ENCODE assay signal across 12 cellular contexts in the genomic region with DNA sequence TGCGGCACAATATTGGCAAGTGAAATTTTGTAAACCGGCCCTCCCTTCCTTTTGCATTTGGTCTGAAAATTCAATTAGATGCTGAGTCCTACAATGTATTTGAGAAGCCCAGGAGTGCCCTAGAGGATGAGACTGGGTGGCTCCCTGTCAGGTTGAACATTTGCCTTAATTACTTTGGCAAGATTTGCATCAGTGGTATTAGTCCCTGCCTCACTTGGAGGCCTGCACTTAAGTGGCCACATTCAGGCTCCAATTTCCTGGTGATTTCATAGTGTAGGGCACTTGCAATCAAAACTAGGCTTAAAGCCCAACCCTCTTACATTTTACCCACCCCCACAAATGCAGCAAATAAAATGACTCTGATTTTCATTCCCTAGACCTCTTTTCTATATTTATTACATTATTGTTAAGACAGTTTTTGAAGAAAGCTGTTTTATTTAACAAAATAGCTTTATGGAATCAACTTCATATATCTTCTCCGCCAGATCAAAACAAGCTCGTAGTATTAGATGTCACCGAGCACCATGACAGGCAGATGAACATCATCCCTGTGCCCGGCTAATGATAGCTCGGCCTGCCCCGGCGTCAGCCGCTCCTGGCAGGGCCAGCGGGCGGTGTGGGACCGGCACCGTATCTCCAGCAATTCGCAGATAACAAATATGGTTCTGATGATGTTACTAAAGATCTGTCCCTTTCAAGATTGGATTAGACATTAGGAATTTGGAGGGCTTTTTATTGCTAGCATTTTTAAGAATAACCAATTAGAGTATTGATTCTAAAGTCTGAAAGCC.
DNase-seq lines count a peak whose midpoint lies in the region; TF ChIP-seq lines count a peak whose summit lies in the region.
"Had no signal": no experiment of that assay in that cellular context is flagged by ENCODE, and none has a peak within 500 bp of the region (broad histone marks: within the 10 kb centered on the region; RNA-seq: fewer than 3 reads in every experiment).

No MANE protein-coding gene starts in this region.

- H2BK15ac ChIP-seq in mesenchymal stem cell (ENCODE audit: low read depth, poor library complexity, severe bottlenecking) = no peak overlapping the region

- H3K27ac ChIP-seq in coronary artery (peak overlapping the region in 1 of 2 donors; percentile 41), mesenchymal stem cell (ENCODE audit: low read length, poor library complexity, severe bottlenecking) (peak overlapping the region; percentile 42)

- H3K4me1 ChIP-seq in BE2C = peaks cover 61% of the 10 kb centered on the region
- peaks cover 28% of the 10 kb centered on the region for H3K4me1 ChIP-seq in mesenchymal stem cell (ENCODE audit: control insufficient read depth, insufficient read depth, low read depth, low read length)

- H3K4me3 ChIP-seq in BE2C (ENCODE audit: low read depth, low read length) (peak overlapping the region; percentile 37), coronary artery (peak overlapping the region; percentile 32), mesenchymal stem cell (ENCODE audit: insufficient read depth in 1 of 2, low read depth in 1 of 2, low read length in 2 of 2) (no peak overlapping the region)

- peak overlapping the region; percentile 11 for H3K9ac ChIP-seq in mesenchymal stem cell (ENCODE audit: low read length)

- H3K27me3 ChIP-seq in BE2C (no peaks in the 10 kb centered on the region), mesenchymal stem cell (ENCODE audit: control insufficient read depth in 1 of 2, insufficient read depth in 1 of 2, low read length in 2 of 2) (no peaks in the 10 kb centered on the region)

- no peak overlapping the region for H2BK120ac ChIP-seq in mesenchymal stem cell (ENCODE audit: low read depth, low read length)

- H3K14ac ChIP-seq in mesenchymal stem cell (ENCODE audit: low read length in 2 of 2) = no peak overlapping the region

- no peak overlapping the region for H3K4ac ChIP-seq in mesenchymal stem cell (ENCODE audit: low read depth in 1 of 2, low read length in 2 of 2)

- H4K8ac ChIP-seq in mesenchymal stem cell (ENCODE audit: low read length) = no peak overlapping the region

- H3K9me3 ChIP-seq in BE2C = no peaks in the 10 kb centered on the region
- H3K9me3 ChIP-seq in mesenchymal stem cell (ENCODE audit: control insufficient read depth, low read length) = no peaks in the 10 kb centered on the region

- peak overlapping the region; percentile 28 for H4K91ac ChIP-seq in mesenchymal stem cell (ENCODE audit: low read length)

- no peak overlapping the region for H2AFZ ChIP-seq in mesenchymal stem cell (ENCODE audit: low read depth, low read length)

- TF ChIP-seq CTCF in BE2C (IDR thresholded peaks at IDR 0.05; ENCODE audit: low read depth, low read length) = no peak
- TF ChIP-seq CTCF in coronary artery (IDR thresholded peaks at IDR 0.05) = no peak

- H2BK12ac ChIP-seq in mesenchymal stem cell (ENCODE audit: low read length in 2 of 2) = peak overlapping the region; percentile 35 to 49

- WGBS in mesenchymal stem cell = 98% methylated on average over 15 of the region's 15 CpGs

- peak overlapping the region; percentile 46 for H3K4me2 ChIP-seq in mesenchymal stem cell (ENCODE audit: low read length, poor library complexity, severe bottlenecking)

- no peak overlapping the region for H3K23ac ChIP-seq in mesenchymal stem cell (ENCODE audit: low read length in 2 of 2)

- H3K18ac ChIP-seq in mesenchymal stem cell (ENCODE audit: low read depth in 1 of 2, low read length in 2 of 2) = peak overlapping the region in 1 of 2 experiments; percentile 9

- H3K36me3 ChIP-seq in BE2C (peaks cover 9% of the 10 kb centered on the region), mesenchymal stem cell (ENCODE audit: control insufficient read depth in 1 of 2, insufficient read depth in 2 of 2, low read depth in 1 of 2, low read length in 2 of 2) (peaks cover 0 to 12% of the 10 kb centered on the region in 2 experiments)

- H3K79me1 ChIP-seq in mesenchymal stem cell (replicated peaks; ENCODE audit: low read length, poor library complexity, severe bottlenecking) = peaks cover 39% of the 10 kb centered on the region

- DNase-seq in BE2C (peak; percentile 81), NCI-H2107 (lab: John Stamatoyannopoulos, UW) (peak; percentile 62), coronary artery (ENCODE audit: low spot score) (no peak), mesenchymal stem cell (no peak), mesenteric fat pad (ENCODE audit: low spot score) (no peak), HPDE6-E6E7 (ENCODE audit: extremely low spot score) (no peak), retina (no peak), GDM1 (lab: John Stamatoyannopoulos, UW) (no peak)
- DNase-seq: activated CD4-positive, alpha-beta memory T cell treated with anti-CD3 and anti-CD28 coated beads for 36 hours; activated effector memory CD4-positive, alpha-beta T cell treated with Interleukin-2 at 50 U/mL for 16 hours; NCI-H345; RPMI8226 had no signal

- H2BK5ac ChIP-seq in mesenchymal stem cell (ENCODE audit: low read depth, low read length, poor library complexity, severe bottlenecking) = no peak overlapping the region

- H2AK5ac ChIP-seq in mesenchymal stem cell (ENCODE audit: low read length, severe bottlenecking) = peak overlapping the region; percentile 66

Comparison
In these comparisons a context has a peak if more than half of its experiments do, and no peak if none do; other contexts are left out.
1. DNase-seq: peak in BE2C (single experiment) and NCI-H2107 (single experiment); none in coronary artery (single experiment), mesenchymal stem cell (single experiment), mesenteric fat pad (single experiment), HPDE6-E6E7 (single experiment), retina (single experiment) and GDM1 (single experiment).
2. H3K4me3 ChIP-seq: peak in BE2C (single experiment) and coronary artery (single experiment); none in mesenchymal stem cell (0 of 2).